In genomic region chr2:200763422-200763821, GRCh38 we compare ENCODE assay signal across 23 cellular contexts.
"Had no signal": no experiment of that assay in that cellular context is flagged by ENCODE, and none has a peak within 500 bp of the region (broad histone marks: within the 10 kb centered on the region; RNA-seq: fewer than 3 reads in every experiment).

No MANE protein-coding gene starts in this region.

- H3K9me3 Mint-ChIP-seq: activated T-cell treated with anti-CD3 and anti-CD28 coated beads, Interleukin-2, amount 50 U/mL, for 24 hours; activated T-helper 2 cell treated with anti-CD3 and anti-CD28 coated beads, Interferon-gamma antibody, Interleukin-2, Interleukin-4, amounts not matched to agents 10 μg/mL and 5 μg/mL and 100 μg/mL, durations not matched to agents 14 hours and 24 hours and 36 hours; natural killer cell treated with Interleukin-12 subunit alpha and Interleukin-12 subunit beta and Interleukin-15 and Interleukin-18, amount 100 ng/mL, for 72 hours; stimulated activated naive CD8-positive, alpha-beta T cell treated with anti-CD3 and anti-CD28 coated beads, Interleukin-15, amount 100 ng/mL, for 72 hours had no signal

- DNase-seq: activated CD4-positive, alpha-beta T cell treated with anti-CD3 and anti-CD28 coated beads for 1 hour; activated CD4-positive, alpha-beta T cell treated with anti-CD3 and anti-CD28 coated beads, Interleukin-2, amount 50 U/mL, for 4 hours; activated CD8-positive, alpha-beta memory T cell treated with anti-CD3 and anti-CD28 coated beads for 24 hours; activated CD8-positive, alpha-beta memory T cell treated with anti-CD3 and anti-CD28 coated beads, Interleukin-2, amount 50 U/mL, for 4 hours; activated naive CD4-positive, alpha-beta T cell; activated T-cell treated with anti-CD3 and anti-CD28 coated beads, Interleukin-2, amount 50 U/mL, for 24 hours; adrenal gland; effector CD4-positive, alpha-beta T cell; esophagus squamous epithelium; kidney glomerular epithelial cell; left ventricle myocardium inferior; midbrain; stimulated activated naive CD8-positive, alpha-beta T cell treated with anti-CD3 and anti-CD28 coated beads, Interleukin-15, amount 100 ng/mL, for 72 hours; T-helper 1 cell; tibial artery; WERI-Rb-1 had no signal

- H3K36me3 Mint-ChIP-seq: activated naive CD8-positive, alpha-beta T cell; natural killer cell treated with Interleukin-12 subunit alpha and Interleukin-12 subunit beta and Interleukin-15 and Interleukin-18, amount 100 ng/mL, for 72 hours had no signal

- H3K27ac ChIP-seq: adrenal gland, cardiac muscle cell, esophagus squamous epithelium, left ventricle myocardium inferior, right atrium auricular region, tibial artery, WERI-Rb-1 had no signal

- H3K36me3 ChIP-seq: adrenal gland, cardiac muscle cell, esophagus squamous epithelium, left ventricle myocardium inferior, right atrium auricular region, tibial artery, WERI-Rb-1 had no signal

- H3K27me3 ChIP-seq: adrenal gland, cardiac muscle cell, right atrium auricular region, tibial artery had no signal

- H3K27ac Mint-ChIP-seq: natural killer cell treated with Interleukin-12 subunit alpha and Interleukin-12 subunit beta and Interleukin-15 and Interleukin-18, amount 100 ng/mL, for 72 hours; progenitor cell of endocrine pancreas had no signal

- H3K27me3 Mint-ChIP-seq: activated naive CD8-positive, alpha-beta T cell; stimulated activated naive CD8-positive, alpha-beta T cell treated with anti-CD3 and anti-CD28 coated beads, Interleukin-15, amount 100 ng/mL, for 72 hours had no signal

- H3K4me3 ChIP-seq: adrenal gland, cardiac muscle cell, esophagus squamous epithelium, left ventricle myocardium inferior, right atrium auricular region, tibial artery had no signal

- H3K9me3 ChIP-seq: adrenal gland, esophagus squamous epithelium, left ventricle myocardium inferior, right atrium auricular region, tibial artery had no signal

- ATAC-seq: natural killer cell treated with Interleukin-12 subunit alpha and Interleukin-12 subunit beta and Interleukin-15 and Interleukin-18, amount 100 ng/mL, for 72 hours; stimulated activated naive CD8-positive, alpha-beta T cell treated with anti-CD3 and anti-CD28 coated beads, Interleukin-15, amount 100 ng/mL, for 72 hours had no signal

- H3K4me1 ChIP-seq: adrenal gland had no signal

- H3K4me3 Mint-ChIP-seq: activated naive CD8-positive, alpha-beta T cell; activated T-cell treated with anti-CD3 and anti-CD28 coated beads, Interleukin-2, amount 50 U/mL, for 24 hours; natural killer cell treated with Interleukin-12 subunit alpha and Interleukin-12 subunit beta and Interleukin-15 and Interleukin-18, amount 100 ng/mL, for 72 hours had no signal

- FAIRE-seq: TTC549 had no signal
